ENCODE assay signal across 1 cellular context in the genomic region with DNA sequence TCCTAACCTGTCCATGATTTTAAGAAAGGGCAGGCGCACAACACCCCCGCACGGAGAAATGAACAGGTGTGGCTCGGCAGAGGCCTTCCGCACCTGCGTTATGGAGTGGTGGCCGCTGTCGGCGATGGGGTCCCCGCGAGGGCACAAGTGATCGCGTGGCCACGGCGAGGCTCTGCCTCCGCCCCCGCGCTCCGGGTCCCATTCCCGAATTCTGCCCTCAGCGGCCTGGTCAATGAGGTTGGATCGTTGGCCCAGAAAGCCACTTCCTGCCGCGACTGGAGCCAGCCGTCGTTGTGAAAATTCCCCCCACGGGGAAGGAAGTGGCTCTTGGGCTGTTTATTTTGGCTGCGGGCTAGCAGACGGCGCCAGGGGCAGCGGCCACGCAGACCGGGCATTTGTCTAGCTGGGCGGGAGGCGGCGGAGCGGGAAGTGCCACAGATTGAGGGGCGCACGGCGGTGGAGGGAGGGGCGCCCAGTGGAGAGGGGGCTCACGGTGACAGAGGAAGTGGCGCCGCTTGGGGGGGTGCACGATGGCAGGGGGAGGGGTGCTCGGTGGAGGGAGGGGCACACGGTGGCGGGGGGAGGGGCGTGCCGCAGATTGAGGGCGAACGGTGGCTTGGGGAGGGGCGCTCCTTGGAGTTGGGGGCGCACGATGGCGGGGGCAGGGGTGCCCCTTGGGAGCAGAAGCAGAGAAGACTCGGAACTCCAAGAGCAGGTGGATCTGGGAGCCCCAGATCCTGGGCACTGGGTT.
TF ChIP-seq lines count a peak whose summit lies in the region.

No MANE protein-coding gene starts in this region.

TF ChIP-seq in liver, 16 proteins besides CTCF, POLR2A, EP300 and RAD21 (continued from another document):
- TF ChIP-seq, protein P1, sequence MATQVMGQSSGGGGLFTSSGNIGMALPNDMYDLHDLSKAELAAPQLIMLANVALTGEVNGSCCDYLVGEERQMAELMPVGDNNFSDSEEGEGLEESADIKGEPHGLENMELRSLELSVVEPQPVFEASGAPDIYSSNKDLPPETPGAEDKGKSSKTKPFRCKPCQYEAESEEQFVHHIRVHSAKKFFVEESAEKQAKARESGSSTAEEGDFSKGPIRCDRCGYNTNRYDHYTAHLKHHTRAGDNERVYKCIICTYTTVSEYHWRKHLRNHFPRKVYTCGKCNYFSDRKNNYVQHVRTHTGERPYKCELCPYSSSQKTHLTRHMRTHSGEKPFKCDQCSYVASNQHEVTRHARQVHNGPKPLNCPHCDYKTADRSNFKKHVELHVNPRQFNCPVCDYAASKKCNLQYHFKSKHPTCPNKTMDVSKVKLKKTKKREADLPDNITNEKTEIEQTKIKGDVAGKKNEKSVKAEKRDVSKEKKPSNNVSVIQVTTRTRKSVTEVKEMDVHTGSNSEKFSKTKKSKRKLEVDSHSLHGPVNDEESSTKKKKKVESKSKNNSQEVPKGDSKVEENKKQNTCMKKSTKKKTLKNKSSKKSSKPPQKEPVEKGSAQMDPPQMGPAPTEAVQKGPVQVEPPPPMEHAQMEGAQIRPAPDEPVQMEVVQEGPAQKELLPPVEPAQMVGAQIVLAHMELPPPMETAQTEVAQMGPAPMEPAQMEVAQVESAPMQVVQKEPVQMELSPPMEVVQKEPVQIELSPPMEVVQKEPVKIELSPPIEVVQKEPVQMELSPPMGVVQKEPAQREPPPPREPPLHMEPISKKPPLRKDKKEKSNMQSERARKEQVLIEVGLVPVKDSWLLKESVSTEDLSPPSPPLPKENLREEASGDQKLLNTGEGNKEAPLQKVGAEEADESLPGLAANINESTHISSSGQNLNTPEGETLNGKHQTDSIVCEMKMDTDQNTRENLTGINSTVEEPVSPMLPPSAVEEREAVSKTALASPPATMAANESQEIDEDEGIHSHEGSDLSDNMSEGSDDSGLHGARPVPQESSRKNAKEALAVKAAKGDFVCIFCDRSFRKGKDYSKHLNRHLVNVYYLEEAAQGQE (IDR thresholded peaks at IDR 0.05): peak; percentile 27
- TF ChIP-seq JUND (IDR thresholded peaks at IDR 0.05): no peak
- peak; percentile 38 for TF ChIP-seq TAF1 (conservative IDR thresholded peaks at IDR 0.05)
- peak; percentile 79 to 95 for TF ChIP-seq EGR1 (IDR thresholded peaks at IDR 0.05; ENCODE audit: low read depth in 2 of 2)
- TF ChIP-seq, protein P2, sequence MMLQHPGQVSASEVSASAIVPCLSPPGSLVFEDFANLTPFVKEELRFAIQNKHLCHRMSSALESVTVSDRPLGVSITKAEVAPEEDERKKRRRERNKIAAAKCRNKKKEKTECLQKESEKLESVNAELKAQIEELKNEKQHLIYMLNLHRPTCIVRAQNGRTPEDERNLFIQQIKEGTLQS (IDR thresholded peaks at IDR 0.05): no peak
- TF ChIP-seq SP1 (IDR thresholded peaks at IDR 0.05): peak; percentile 64
- peak; percentile 38 for TF ChIP-seq YY1 (IDR thresholded peaks at IDR 0.05)
- no peak for TF ChIP-seq HNF4G (IDR thresholded peaks at IDR 0.05)
